Comparison of ENCODE assay signal across 8 cellular contexts in the genomic region with DNA sequence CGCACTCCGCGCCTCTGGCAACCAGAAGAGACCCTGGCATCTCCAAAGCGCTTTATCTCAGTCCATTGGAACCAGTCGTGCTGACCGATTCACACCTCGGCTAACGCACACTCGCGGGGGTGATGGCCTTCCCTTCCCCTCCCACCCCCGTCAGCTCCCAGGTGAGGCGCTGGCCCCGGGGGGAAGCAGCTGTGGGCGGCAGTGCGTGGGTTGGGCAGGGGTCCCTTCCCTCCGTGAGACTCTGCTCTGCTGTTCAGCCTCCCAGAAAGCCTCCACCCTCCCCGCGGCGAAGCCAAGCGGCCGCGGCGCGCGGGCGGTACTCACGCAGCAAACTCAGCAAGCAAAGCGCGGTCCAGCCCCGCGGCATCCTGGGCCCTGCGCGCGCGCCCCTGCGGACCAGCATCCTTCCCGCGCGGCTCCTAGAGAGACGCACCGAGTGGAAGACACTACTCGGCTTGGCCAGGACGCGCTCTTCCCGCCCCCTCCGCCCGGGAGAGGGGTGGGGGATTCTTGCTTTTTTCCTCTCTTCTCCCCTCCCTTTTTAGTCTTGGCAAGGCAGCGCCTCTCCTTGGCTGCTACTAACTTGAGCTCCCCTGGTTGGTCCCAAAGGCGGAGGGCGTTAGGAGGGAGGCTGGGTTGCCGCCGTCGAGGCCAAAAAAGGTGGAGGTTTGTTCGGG. TPM values are rescaled to one million over a fixed set of nuclear protein-coding genes. Genes with fewer than 3 reads are reported as not detected.
DNase-seq lines count a peak whose midpoint lies in the region; ATAC-seq, FAIRE-seq and TF ChIP-seq lines count a peak whose summit lies in the region.

A gene with protein sequence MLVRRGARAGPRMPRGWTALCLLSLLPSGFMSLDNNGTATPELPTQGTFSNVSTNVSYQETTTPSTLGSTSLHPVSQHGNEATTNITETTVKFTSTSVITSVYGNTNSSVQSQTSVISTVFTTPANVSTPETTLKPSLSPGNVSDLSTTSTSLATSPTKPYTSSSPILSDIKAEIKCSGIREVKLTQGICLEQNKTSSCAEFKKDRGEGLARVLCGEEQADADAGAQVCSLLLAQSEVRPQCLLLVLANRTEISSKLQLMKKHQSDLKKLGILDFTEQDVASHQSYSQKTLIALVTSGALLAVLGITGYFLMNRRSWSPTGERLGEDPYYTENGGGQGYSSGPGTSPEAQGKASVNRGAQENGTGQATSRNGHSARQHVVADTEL (minus strand): TSS at position 448 of the 677 bp plus-strand sequence. CDS start 45 bp downstream, at position 403.

- no TSS peak for BruUV-seq in OCI-LY7 (replicated peaks; lab: Mats Ljungman, UMichigan)

- TF ChIP-seq POLR2A in A549 (IDR thresholded peaks at IDR 0.05; ENCODE audit: low read length) (no peak), body of pancreas (IDR thresholded peaks at IDR 0.05) (peak in 2 of 3 donors; percentile 12 to 22)

- dilution Hi-C loops in keratinocyte (cut with MboI; ENCODE audit: extremely low pct_ligation_motif_present, low sequenced_read_pairs) = no loop called here

- intact Hi-C loops in body of pancreas (cut with DNase I) = no loop called here
- intact Hi-C loops in OCI-LY7 (cut with micrococcal nuclease; ENCODE audit: unreplicated experiment) = no loop called here

- H3K4me1 ChIP-seq in A549 (0 out of 3 replicates have a peak, but pooled peaks cover 4% of the 10 kb centered on the region), HUES48 (ENCODE audit: control insufficient read depth, insufficient read depth, low read length) (no peaks in the 10 kb centered on the region), body of pancreas (peaks cover 7% of the 10 kb centered on the region), keratinocyte (ENCODE audit: control insufficient read depth, extremely low read depth, insufficient read depth, low read length) (peaks cover 17% of the 10 kb centered on the region), OCI-LY7 (ENCODE audit: insufficient read depth, low read length, poor library complexity, severe bottlenecking) (no peaks in the 10 kb centered on the region), SJCRH30 (no peaks in the 10 kb centered on the region)

- H3K9me1 ChIP-seq in keratinocyte (ENCODE audit: control insufficient read depth, extremely low read depth, insufficient read depth, low read length) = no peaks in the 10 kb centered on the region

- 22% methylated on average over 51 of the region's 54 CpGs for WGBS in A549 (ENCODE audit: missing lambda C conversion rate)
- WGBS in body of pancreas, 2 donors = 1 to 9% methylated on average over 25 to 54 of the region's 54 CpGs

- H3K9me2 ChIP-seq in OCI-LY7 (ENCODE audit: insufficient read depth, low read length) = no peaks in the 10 kb centered on the region

- no peaks in the 10 kb centered on the region for H3K9me3 ChIP-seq in A549
- H3K9me3 ChIP-seq in HUES48 (ENCODE audit: control insufficient read depth, insufficient read depth, low read length) = no peaks in the 10 kb centered on the region
- H3K9me3 ChIP-seq in body of pancreas = no peaks in the 10 kb centered on the region
- H3K9me3 ChIP-seq in keratinocyte (ENCODE audit: control insufficient read depth, low read depth, low read length) = no peaks in the 10 kb centered on the region
- no peaks in the 10 kb centered on the region for H3K9me3 ChIP-seq in OCI-LY7 (ENCODE audit: low read length)
- H3K9me3 ChIP-seq in SJCRH30 (replicated peaks) = no peaks in the 10 kb centered on the region; the same call in 1 of the 2 replicates

- H2AFZ ChIP-seq in keratinocyte (ENCODE audit: control insufficient read depth, low read length) = peak within 1 kb of the TSS; percentile 45
- no peak within 1 kb of the TSS for H2AFZ ChIP-seq in OCI-LY7 (ENCODE audit: low read length)

- H3K4me2 ChIP-seq in A549 (peak within 1 kb of the TSS; percentile 89), keratinocyte (ENCODE audit: control insufficient read depth, extremely low read depth, insufficient read depth, low read depth, low read length) (peak within 1 kb of the TSS; percentile 59), OCI-LY7 (ENCODE audit: low read length) (no peak within 1 kb of the TSS)

- no peaks in the 10 kb centered on the region for H3K36me3 ChIP-seq in HUES48 (ENCODE audit: control insufficient read depth, insufficient read depth, low read length)
- H3K36me3 ChIP-seq in body of pancreas (replicated peaks in 1 of 2; ENCODE audit: insufficient read depth in 1 of 2, low read depth in 2 of 2) = no peaks in the 10 kb centered on the region
- H3K36me3 ChIP-seq in keratinocyte (ENCODE audit: control insufficient read depth in 2 of 2, extremely low read depth in 1 of 2, insufficient read depth in 2 of 2, low read length in 2 of 2) = no peaks in the 10 kb centered on the region
- no peaks in the 10 kb centered on the region for H3K36me3 ChIP-seq in OCI-LY7 (ENCODE audit: insufficient read depth, low read length)
- no peaks in the 10 kb centered on the region for H3K36me3 ChIP-seq in SJCRH30

- ATAC-seq in A549 (peak; percentile 35 to 82; a peak in 4 of 6 replicates), body of pancreas (peak; percentile 39), GM18520 (IDR thresholded peaks at IDR 0.05; ENCODE audit: unreplicated experiment) (no peak)

- DNase-seq in A549 (ENCODE audit: low read depth in 1 of 2, low spot score in 1 of 2) = no peak
- DNase-seq in body of pancreas = peak in 2 of 4 donors; percentile 14 to 20
- DNase-seq in keratinocyte (ENCODE audit: low read depth, low spot score) = no peak
- peak; percentile 4 to 13 for DNase-seq in stimulated activated CD4-positive, alpha-beta T cell treated with anti-CD3 and anti-CD28 coated beads, Interleukin-4, amount 100 ng/mL, for 48 hours (ENCODE audit: low read depth in 2 of 2)
- DNase-seq in OCI-LY7 (ENCODE audit: low spot score) = no peak
- DNase-seq in SJCRH30 = no peak

- FAIRE-seq in A549 (lab: Jason Lieb, UNC) (no peak), keratinocyte (lab: Jason Lieb, UNC) (no peak)

- no peak for TF ChIP-seq RAD21 in A549 (conservative IDR thresholded peaks at IDR 0.05 in 1 of 2, IDR thresholded peaks at IDR 0.05 in 1 of 2)

- H3K9ac ChIP-seq in HUES48 (ENCODE audit: low read depth, low read length) (no peak within 1 kb of the TSS), keratinocyte (ENCODE audit: control insufficient read depth, extremely low read depth, insufficient read depth, low read length) (no peak within 1 kb of the TSS)

- no peak for TF ChIP-seq EP300 in A549 (IDR thresholded peaks at IDR 0.05)

- TF ChIP-seq CTCF in A549 (IDR thresholded peaks at IDR 0.05) (no peak), body of pancreas (IDR thresholded peaks at IDR 0.05) (no peak), keratinocyte (optimal IDR thresholded peaks at IDR 0.05 in 1 of 3, IDR thresholded peaks at IDR 0.05 in 1 of 3, conservative IDR thresholded peaks at IDR 0.05 in 1 of 3; ENCODE audit: extremely low read depth in 1 of 3, insufficient read depth in 2 of 3, low read length in 3 of 3) (no peak), OCI-LY7 (conservative IDR thresholded peaks at IDR 0.05; ENCODE audit: low read length) (no peak)

- H3K79me2 ChIP-seq in keratinocyte (ENCODE audit: control insufficient read depth, insufficient read depth, low read length) (no peaks in the 10 kb centered on the region), OCI-LY7 (ENCODE audit: insufficient read depth, low read depth, low read length) (no peaks in the 10 kb centered on the region)

- H3K27ac ChIP-seq in A549 (peak within 1 kb of the TSS in 1 of 2 experiments; percentile 13; a peak in 1 of 6 replicates), HUES48 (ENCODE audit: low read depth, low read length) (no peak within 1 kb of the TSS), body of pancreas (peak within 1 kb of the TSS in 3 of 4 donors; percentile 1 to 58 (median 34)), keratinocyte (ENCODE audit: control insufficient read depth, insufficient read depth, low read length) (no peak within 1 kb of the TSS), OCI-LY7 (ENCODE audit: low read depth, low read length, poor library complexity, severe bottlenecking) (no peak within 1 kb of the TSS), SJCRH30 (no peak within 1 kb of the TSS)

- POLR2A ChIA-PET in A549 (lab: Yijun Ruan, JAX) = no interaction called here
- POLR2A ChIA-PET in OCI-LY7 (lab: Charles Lee) = no interaction called here

- no peaks in the 10 kb centered on the region for H4K20me1 ChIP-seq in keratinocyte (ENCODE audit: control insufficient read depth, extremely low read depth, insufficient read depth, low read length)
- no peaks in the 10 kb centered on the region for H4K20me1 ChIP-seq in OCI-LY7 (ENCODE audit: insufficient read depth, low read length)

- peak within 1 kb of the TSS; percentile 41 for H3K4me3 ChIP-seq in A549
- H3K4me3 ChIP-seq in HUES48 (ENCODE audit: low read depth, low read length) = peak within 1 kb of the TSS; percentile 54
- H3K4me3 ChIP-seq in body of pancreas = no peak within 1 kb of the TSS
- peak within 1 kb of the TSS in 2 of 3 experiments; percentile 12 to 14 for H3K4me3 ChIP-seq in keratinocyte (ENCODE audit: control insufficient read depth in 2 of 3, extremely low read depth in 1 of 3, insufficient read depth in 2 of 3, low read depth in 1 of 3, low read length in 3 of 3)
- no peak within 1 kb of the TSS for H3K4me3 ChIP-seq in OCI-LY7 (ENCODE audit: low read depth, low read length, poor library complexity, severe bottlenecking)
- no peak within 1 kb of the TSS for H3K4me3 ChIP-seq in SJCRH30

- H3K27me3 ChIP-seq in HUES48 (ENCODE audit: control insufficient read depth, insufficient read depth, low read length) (peaks cover 49% of the 10 kb centered on the region), body of pancreas (peaks cover 0 to 5% of the 10 kb centered on the region in 2 donors), keratinocyte (ENCODE audit: control insufficient read depth, extremely low read depth, insufficient read depth, low read length) (peaks cover 17% of the 10 kb centered on the region), SJCRH30 (peaks cover 2% of the 10 kb centered on the region)

- CTCF ChIA-PET in A549 (lab: Yijun Ruan, JAX) (interaction anchor here (1.2 kb wide), 2 partner anchors 26 to 52 kb away, joined by 4 to 7 read pairs; no protein-coding TSS in a partner anchor), OCI-LY7 (lab: Charles Lee; ENCODE audit: unreplicated experiment) (interaction anchor here (0.6 kb wide), 1 partner anchor 135 kb away, joined by 4 read pairs; no protein-coding TSS in a partner anchor)

RNA-seq across cellular contexts. Expression of the gene that starts here (rescaled TPM):
- 0.04 TPM in 1 of 2 replicates, not detected in the other for polyA plus RNA-seq in A549 (2011; rRNA removed)
- 0.03 TPM in 2 replicates for polyA plus RNA-seq in A549 (2012; cell fraction: cytosol; rRNA removed)
- not detected in 2 replicates for polyA plus RNA-seq in A549 (2012; cell fraction: nucleus; rRNA removed)
- polyA plus RNA-seq in A549 (2017; fragmentation: RNase III; extraction: RNeasy Plus Mini Kit Qiagen cat#74134 plus additional on column Dnase treatment) = 0.04 to 0.05 TPM in 2 of 3 replicates, not detected in the other
- 0.05 TPM in 1 of 2 replicates, not detected in the other for polyA minus RNA-seq in A549 (2011; rRNA and poly(A)+ RNA removed)
- total RNA-seq in body of pancreas = 10 to 100 TPM; 11.5 to 14.8 TPM
- 0.03 TPM in 1 of 3 replicates, not detected in the others for polyA plus RNA-seq in keratinocyte
- not detected for polyA plus RNA-seq in keratinocyte (2011; ENCODE audit: low read depth)
- polyA plus RNA-seq in keratinocyte (2011; cell fraction: cytosol; rRNA removed) = 0.05 TPM in 1 of 2 replicates, not detected in the other
- polyA plus RNA-seq in keratinocyte (2011; cell fraction: nucleus; rRNA removed) = 0.05 TPM in 1 of 2 replicates, not detected in the other
- polyA plus RNA-seq in keratinocyte (2012; ENCODE audit: low replicate concordance) = 0.07 TPM in 1 of 2 replicates, not detected in the other
- polyA minus RNA-seq in keratinocyte = not detected in 3 replicates
- not detected for polyA minus RNA-seq in keratinocyte (2011; cell fraction: cytosol; rRNA and poly(A)+ RNA removed)
- polyA minus RNA-seq in keratinocyte (2011; cell fraction: nucleus; rRNA and poly(A)+ RNA removed) = not detected in 2 replicates
- not detected in 2 replicates for total RNA-seq in OCI-LY7 (2014; rRNA removed; shearing (Covaris generic))
- total RNA-seq in OCI-LY7 (2022) = not detected in 2 replicates
- total RNA-seq in SJCRH30 (2014; rRNA removed; shearing (Covaris generic)) = 0.36 and 0.43 TPM in 2 replicates

Comparison
In these comparisons a context has a peak if more than half of its experiments do, and no peak if none do; other contexts are left out.
1. Peak in ATAC-seq, H3K4me3 ChIP-seq and H3K4me2 ChIP-seq in A549; RNA of the gene not detected or under 1 TPM.
2. DNase-seq: peak in stimulated activated CD4-positive, alpha-beta T cell treated with anti-CD3 and anti-CD28 coated beads, Interleukin-4, amount 100 ng/mL, for 48 hours (2 of 2); none in A549 (0 of 2), keratinocyte (single experiment), OCI-LY7 (single experiment) and SJCRH30 (0 of 2).
3. H3K27ac ChIP-seq: peak in body of pancreas (3 of 4); none in HUES48 (single experiment), keratinocyte (single experiment), OCI-LY7 (single experiment) and SJCRH30 (single experiment).
4. H3K4me3 ChIP-seq: peak in HUES48 (single experiment) and keratinocyte (2 of 3); none in body of pancreas (0 of 2), OCI-LY7 (single experiment) and SJCRH30 (single experiment).